19 cellular contexts compared by ENCODE assay signal in the genomic region with DNA sequence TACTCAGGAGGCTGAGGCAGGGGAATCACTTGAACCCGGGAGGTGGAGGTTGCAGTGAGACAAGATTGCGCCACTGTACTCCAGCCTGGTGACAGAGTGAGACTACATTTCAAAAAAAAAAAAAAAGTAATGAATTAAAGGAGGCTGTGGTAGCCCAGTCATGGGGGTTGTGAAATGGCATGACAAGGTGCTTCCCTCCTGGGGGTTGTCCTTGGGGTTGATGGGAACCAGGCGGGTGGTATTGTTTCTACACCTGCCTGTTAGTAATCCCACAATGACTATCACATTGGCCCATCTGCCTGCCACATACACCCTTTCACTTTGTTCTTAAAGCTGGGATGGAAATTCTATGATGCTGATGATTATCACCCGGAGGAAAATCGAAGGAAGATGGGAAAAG. TPM values are rescaled to one million over a fixed set of nuclear protein-coding genes. Genes with fewer than 3 reads are reported as not detected.
"Had no signal": no experiment of that assay in that cellular context is flagged by ENCODE, and none has a peak within 500 bp of the region (broad histone marks: within the 10 kb centered on the region; RNA-seq: fewer than 3 reads in every experiment).

No MANE protein-coding gene starts in this region.

- H3K27me3 ChIP-seq: ascending aorta, dorsolateral prefrontal cortex, heart left ventricle, left lung, stomach had no signal

- H3K4me3 Mint-ChIP-seq: activated CD8-positive, alpha-beta T cell treated with anti-CD3 and anti-CD28 coated beads, Interleukin-2, amount 10 ng/mL, durations not matched to agents 7 days and 5 days; activated naive CD8-positive, alpha-beta T cell; memory B cell; nephron; T-helper 17 cell had no signal

- H3K27ac ChIP-seq: ascending aorta, dorsolateral prefrontal cortex, heart left ventricle, left lung, stomach, thoracic aorta had no signal

- ATAC-seq: activated CD8-positive, alpha-beta T cell treated with anti-CD3 and anti-CD28 coated beads, Interleukin-2, amount 10 ng/mL, durations not matched to agents 7 days and 5 days; left lung; T-helper 17 cell had no signal

- H3K9me3 ChIP-seq: ascending aorta, heart left ventricle, left lung, stomach, thoracic aorta had no signal

- DNase-seq: activated CD4-positive, CD25-positive, alpha-beta regulatory T cell treated with anti-CD3 and anti-CD28 coated beads, Interleukin-2, amount 50 U/mL, for 72 hours; activated CD8-positive, alpha-beta memory T cell treated with anti-CD3 and anti-CD28 coated beads, Interleukin-2, amount 50 U/mL, for 48 hours; activated CD8-positive, alpha-beta T cell treated with anti-CD3 and anti-CD28 coated beads, Interleukin-2, amount 10 ng/mL, durations not matched to agents 7 days and 5 days; dorsolateral prefrontal cortex; heart left ventricle; islet precursor cell; left lung; stimulated activated CD4-positive, alpha-beta T cell treated with anti-CD3 and anti-CD28 coated beads, Interleukin-4, amount 100 ng/mL, for 24 hours; stomach; T-helper 17 cell had no signal

- FAIRE-seq: bronchial epithelial cell, frontal cortex, urothelium cell line had no signal

- H3K27me3 Mint-ChIP-seq: activated naive CD8-positive, alpha-beta T cell; memory B cell; T-helper 17 cell had no signal

- H3K27ac Mint-ChIP-seq: activated CD8-positive, alpha-beta T cell treated with anti-CD3 and anti-CD28 coated beads, Interleukin-2, amount 10 ng/mL, durations not matched to agents 7 days and 5 days; activated naive CD8-positive, alpha-beta T cell; activated T-helper 2 cell treated with anti-CD3 and anti-CD28 coated beads, Interferon-gamma antibody, Interleukin-2, Interleukin-4, amounts not matched to agents 10 μg/mL and 5 μg/mL and 100 μg/mL, durations not matched to agents 14 hours and 24 hours and 36 hours; memory B cell; nephron; T-helper 17 cell had no signal

- H3K4me3 ChIP-seq: ascending aorta, dorsolateral prefrontal cortex, heart left ventricle, left lung, stomach, thoracic aorta had no signal

- H3K9me3 Mint-ChIP-seq: activated T-helper 2 cell treated with anti-CD3 and anti-CD28 coated beads, Interferon-gamma antibody, Interleukin-2, Interleukin-4, amounts not matched to agents 10 μg/mL and 5 μg/mL and 100 μg/mL, durations not matched to agents 14 hours and 24 hours and 36 hours; memory B cell; nephron had no signal

- H3K36me3 ChIP-seq: left lung had no signal

RNA-seq across cellular contexts. Expression of gene IDNK, which starts 5.6 kb away (rescaled TPM):
- total RNA-seq: ascending aorta had no signal
